In genomic region chr19:6551607-6552450, GRCh38 we compare ENCODE assay signal across 9 cellular contexts. TPM values are rescaled to one million over a fixed set of nuclear protein-coding genes. Genes with fewer than 3 reads are reported as not detected.
DNase-seq lines count a peak whose midpoint lies in the region; ATAC-seq and TF ChIP-seq lines count a peak whose summit lies in the region.
"Had no signal": no experiment of that assay in that cellular context is flagged by ENCODE, and none has a peak within 500 bp of the region (broad histone marks: within the 10 kb centered on the region; RNA-seq: fewer than 3 reads in every experiment).

No MANE protein-coding gene starts in this region.

- H3K27ac Mint-ChIP-seq in activated T-helper 1 cell treated with anti-CD3 and anti-CD28 coated beads, Interleukin-12 subunit alpha, Interleukin-12 subunit beta, Interleukin-2, Interleukin-4 antibody, amounts not matched to agents 30 ng/mL and 10 ng/mL and 1 ng/mL, durations not matched to agents 14 hours and 24 hours and 36 hours = no peak overlapping the region

- peaks cover 5% of the 10 kb centered on the region for H3K9me3 Mint-ChIP-seq in activated T-helper 1 cell treated with anti-CD3 and anti-CD28 coated beads, Interleukin-12 subunit alpha, Interleukin-12 subunit beta, Interleukin-2, Interleukin-4 antibody, amounts not matched to agents 30 ng/mL and 10 ng/mL and 1 ng/mL, durations not matched to agents 14 hours and 24 hours and 36 hours

- peak; percentile 83 for ATAC-seq in mucosa of descending colon
- no peak for ATAC-seq in HG02870 (IDR thresholded peaks at IDR 0.05; ENCODE audit: unreplicated experiment)

- peaks cover 8% of the 10 kb centered on the region for H3K27me3 Mint-ChIP-seq in activated T-helper 1 cell treated with anti-CD3 and anti-CD28 coated beads, Interleukin-12 subunit alpha, Interleukin-12 subunit beta, Interleukin-2, Interleukin-4 antibody, amounts not matched to agents 30 ng/mL and 10 ng/mL and 1 ng/mL, durations not matched to agents 14 hours and 24 hours and 36 hours (ENCODE audit: insufficient read depth)

- no peak overlapping the region for H3K4me3 Mint-ChIP-seq in activated T-helper 1 cell treated with anti-CD3 and anti-CD28 coated beads, Interleukin-12 subunit alpha, Interleukin-12 subunit beta, Interleukin-2, Interleukin-4 antibody, amounts not matched to agents 30 ng/mL and 10 ng/mL and 1 ng/mL, durations not matched to agents 14 hours and 24 hours and 36 hours

- intact Hi-C loops in activated T-helper 1 cell treated with anti-CD3 and anti-CD28 coated beads, Interleukin-12 subunit alpha, Interleukin-12 subunit beta, Interleukin-2, Interleukin-4 antibody, amounts not matched to agents 30 ng/mL and 10 ng/mL and 1 ng/mL, durations not matched to agents 14 hours and 24 hours and 36 hours (cut with micrococcal nuclease) = loop anchor here (5.0 to 10.0 kb wide), 2 partner anchors 35 to 63 kb away; no protein-coding TSS in a partner anchor
- intact Hi-C loops in mucosa of descending colon (cut with DNase I, micrococcal nuclease) = no loop called here

- no peaks in the 10 kb centered on the region for H3K4me1 ChIP-seq in mucosa of descending colon (ENCODE audit: low read depth)

- H3K4me1 Mint-ChIP-seq in activated T-helper 1 cell treated with anti-CD3 and anti-CD28 coated beads, Interleukin-12 subunit alpha, Interleukin-12 subunit beta, Interleukin-2, Interleukin-4 antibody, amounts not matched to agents 30 ng/mL and 10 ng/mL and 1 ng/mL, durations not matched to agents 14 hours and 24 hours and 36 hours (ENCODE audit: low read depth) = peaks cover 6% of the 10 kb centered on the region

- H3K36me3 ChIP-seq in mucosa of descending colon (ENCODE audit: low read depth) = no peaks in the 10 kb centered on the region

- DNase-seq in NOMO-1 treated with dmso at 0.1 percent for 144 hours (lab: John Stamatoyannopoulos, UW; ENCODE audit: unreplicated experiment) (peak; percentile 75), mucosa of descending colon (peak in 2 of 3 donors; percentile 50 to 71), NCI-H510A treated with DMSO at 0.1 percent for 48 hours (lab: John Stamatoyannopoulos, UW) (no peak), DMS79 treated with DMSO at 0.1 percent for 48 hours (lab: John Stamatoyannopoulos, UW) (no peak), HK-2 (ENCODE audit: unreplicated experiment) (no peak)
- peak; percentile 40 for DNase-seq in activated T-helper 1 cell treated with anti-CD3 and anti-CD28 coated beads, Interleukin-12 subunit alpha, Interleukin-12 subunit beta, Interleukin-2, Interleukin-4 antibody, amounts not matched to agents 30 ng/mL and 10 ng/mL and 1 ng/mL, durations not matched to agents 14 hours and 24 hours and 36 hours (ENCODE audit: low spot score)

- peaks cover 5% of the 10 kb centered on the region for H3K9me3 ChIP-seq in mucosa of descending colon

- H3K4me3 ChIP-seq in mucosa of descending colon = no peak overlapping the region

- no peaks in the 10 kb centered on the region for H3K36me3 Mint-ChIP-seq in activated T-helper 1 cell treated with anti-CD3 and anti-CD28 coated beads, Interleukin-12 subunit alpha, Interleukin-12 subunit beta, Interleukin-2, Interleukin-4 antibody, amounts not matched to agents 30 ng/mL and 10 ng/mL and 1 ng/mL, durations not matched to agents 14 hours and 24 hours and 36 hours (ENCODE audit: low read depth)

- no peak for TF ChIP-seq CTCF in mucosa of descending colon (IDR thresholded peaks at IDR 0.05)

- peak; percentile 36 for TF ChIP-seq POLR2A in GM15510 (IDR thresholded peaks at IDR 0.05; ENCODE audit: borderline replicate concordance, extremely low read depth, insufficient read length)

RNA-seq across cellular contexts. Expression of gene TNFSF9, which starts 21.0 kb away (rescaled TPM):
- 8.0 and 9.7 TPM in 2 replicates for total RNA-seq in activated T-helper 1 cell treated with anti-CD3 and anti-CD28 coated beads, Interleukin-12 subunit alpha, Interleukin-12 subunit beta, Interleukin-2, Interleukin-4 antibody, amounts not matched to agents 30 ng/mL and 10 ng/mL and 1 ng/mL, durations not matched to agents 14 hours and 24 hours and 36 hours
- total RNA-seq in mucosa of descending colon = 1 to 10 TPM in 2 of 3 donors, under 1 TPM in 1; 0.58 to 1.2 (median 1.0) TPM
- total RNA-seq: fibroblast of villous mesenchyme had no signal

RNA-seq across cellular contexts. Expression of gene CD70, which starts 39.1 kb away (rescaled TPM):
- total RNA-seq in activated T-helper 1 cell treated with anti-CD3 and anti-CD28 coated beads, Interleukin-12 subunit alpha, Interleukin-12 subunit beta, Interleukin-2, Interleukin-4 antibody, amounts not matched to agents 30 ng/mL and 10 ng/mL and 1 ng/mL, durations not matched to agents 14 hours and 24 hours and 36 hours = 55.4 and 61.6 TPM in 2 replicates
- 1 to 10 TPM in 1 of 3 donors, not detected in 2; 1.0 TPM for total RNA-seq in mucosa of descending colon
- total RNA-seq: fibroblast of villous mesenchyme had no signal

RNA-seq across cellular contexts. Expression of gene TUBB4A, which starts 49.7 kb away (rescaled TPM):
- total RNA-seq in activated T-helper 1 cell treated with anti-CD3 and anti-CD28 coated beads, Interleukin-12 subunit alpha, Interleukin-12 subunit beta, Interleukin-2, Interleukin-4 antibody, amounts not matched to agents 30 ng/mL and 10 ng/mL and 1 ng/mL, durations not matched to agents 14 hours and 24 hours and 36 hours = 2.3 and 3.0 TPM in 2 replicates
- total RNA-seq in mucosa of descending colon = 10 to 100 TPM in 1 of 3 donors, under 1 TPM in 2; 0.26 to 14.6 (median 0.82) TPM
- total RNA-seq: fibroblast of villous mesenchyme had no signal

Comparison
In these comparisons a context has a peak if more than half of its experiments do, and no peak if none do; other contexts are left out.
1. DNase-seq: peak in NOMO-1 treated with dmso at 0.1 percent for 144 hours (single experiment), activated T-helper 1 cell treated with anti-CD3 and anti-CD28 coated beads, Interleukin-12 subunit alpha, Interleukin-12 subunit beta, Interleukin-2, Interleukin-4 antibody, amounts not matched to agents 30 ng/mL and 10 ng/mL and 1 ng/mL, durations not matched to agents 14 hours and 24 hours and 36 hours (single experiment) and mucosa of descending colon (2 of 3); none in NCI-H510A treated with DMSO at 0.1 percent for 48 hours (single experiment), DMS79 treated with DMSO at 0.1 percent for 48 hours (single experiment) and HK-2 (single experiment).
2. RNA of gene CD70, which starts 39.1 kb away (total RNA-seq): 55.4 to 61.6 TPM in activated T-helper 1 cell treated with anti-CD3 and anti-CD28 coated beads, Interleukin-12 subunit alpha, Interleukin-12 subunit beta, Interleukin-2, Interleukin-4 antibody, amounts not matched to agents 30 ng/mL and 10 ng/mL and 1 ng/mL, durations not matched to agents 14 hours and 24 hours and 36 hours; 1.0 TPM in mucosa of descending colon; every median in the first group is over 10 times any median in the second.